In the genomic region with DNA sequence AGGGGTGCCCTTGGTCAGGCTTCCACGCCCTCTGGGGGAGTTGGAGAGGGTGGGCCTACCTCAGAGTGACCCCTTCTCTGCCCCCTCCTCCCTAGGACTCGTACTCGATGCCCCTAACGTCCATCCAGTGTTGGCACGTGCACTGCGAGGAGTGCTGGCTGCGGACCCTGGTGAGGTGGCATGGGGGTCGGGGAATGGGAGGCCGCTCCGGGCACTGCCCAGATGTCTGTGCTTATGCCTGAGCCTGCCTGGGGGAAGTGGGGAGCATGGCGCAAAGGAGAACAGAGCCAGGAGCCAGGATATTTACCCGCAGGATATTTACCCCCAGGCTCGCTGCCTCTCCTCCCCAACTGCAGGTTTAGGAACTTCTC, we compare ENCODE assay signal across 16 cellular contexts.
"Had no signal": no experiment of that assay in that cellular context is flagged by ENCODE, and none has a peak within 500 bp of the region (broad histone marks: within the 10 kb centered on the region; RNA-seq: fewer than 3 reads in every experiment).

No MANE protein-coding gene starts in this region.

- H3K9me3 ChIP-seq: right lobe of liver, SK-N-SH, spleen, testis, upper lobe of right lung had no signal

- DNase-seq: activated CD4-positive, alpha-beta memory T cell treated with anti-CD3 and anti-CD28 coated beads for 36 hours; activated CD8-positive, alpha-beta memory T cell treated with anti-CD3 and anti-CD28 coated beads, Interleukin-2, amount 10 ng/mL, durations not matched to agents 7 days and 5 days; activated naive CD4-positive, alpha-beta T cell treated with anti-CD3 and anti-CD28 coated beads, Interleukin-2, amount 50 U/mL, for 16 hours; activated T-cell treated with anti-CD3 and anti-CD28 coated beads, Interleukin-2, amount 50 U/mL, for 1 hour; central memory CD4-positive, alpha-beta T cell; effector memory CD4-positive, alpha-beta T cell; foreskin keratinocyte; mammary epithelial cell; spleen; testis; upper lobe of right lung had no signal

- H3K27ac ChIP-seq: foreskin keratinocyte, right lobe of liver, spleen, testis, upper lobe of right lung had no signal

- H3K4me1 ChIP-seq: foreskin keratinocyte, testis, upper lobe of right lung had no signal

- H3K9ac ChIP-seq: SK-N-SH had no signal

- H3K4me3 ChIP-seq: right lobe of liver, spleen, testis, upper lobe of right lung had no signal

- H3K27ac Mint-ChIP-seq: activated CD4-positive, alpha-beta memory T cell treated with anti-CD3 and anti-CD28 coated beads for 36 hours; activated CD8-positive, alpha-beta memory T cell treated with anti-CD3 and anti-CD28 coated beads, Interleukin-2, amount 10 ng/mL, durations not matched to agents 7 days and 5 days; natural killer cell treated with Interleukin-12 subunit alpha and Interleukin-12 subunit beta and Interleukin-15 and Interleukin-18, amount 100 ng/mL, for 72 hours; progenitor cell of endocrine pancreas; stimulated activated naive CD8-positive, alpha-beta T cell treated with anti-CD3 and anti-CD28 coated beads, Interleukin-15, Interleukin-2, amounts not matched to agents 100 ng/mL and 50 ng/mL, for 24 hours had no signal

- H3K4me3 Mint-ChIP-seq: activated CD4-positive, alpha-beta memory T cell treated with anti-CD3 and anti-CD28 coated beads for 36 hours; activated CD8-positive, alpha-beta memory T cell treated with anti-CD3 and anti-CD28 coated beads, Interleukin-2, amount 10 ng/mL, durations not matched to agents 7 days and 5 days; natural killer cell treated with Interleukin-12 subunit alpha and Interleukin-12 subunit beta and Interleukin-15 and Interleukin-18, amount 100 ng/mL, for 72 hours; stimulated activated naive CD8-positive, alpha-beta T cell treated with anti-CD3 and anti-CD28 coated beads, Interleukin-15, Interleukin-2, amounts not matched to agents 100 ng/mL and 50 ng/mL, for 24 hours had no signal

- H3K27me3 ChIP-seq: foreskin keratinocyte, right lobe of liver, spleen, testis, upper lobe of right lung had no signal

- H3K4me1 Mint-ChIP-seq: activated CD8-positive, alpha-beta memory T cell treated with anti-CD3 and anti-CD28 coated beads, Interleukin-2, amount 10 ng/mL, durations not matched to agents 7 days and 5 days had no signal

- H3K27me3 Mint-ChIP-seq: activated CD4-positive, alpha-beta memory T cell treated with anti-CD3 and anti-CD28 coated beads for 36 hours; activated CD8-positive, alpha-beta memory T cell treated with anti-CD3 and anti-CD28 coated beads, Interleukin-2, amount 10 ng/mL, durations not matched to agents 7 days and 5 days; natural killer cell treated with Interleukin-12 subunit alpha and Interleukin-12 subunit beta and Interleukin-15 and Interleukin-18, amount 100 ng/mL, for 72 hours; progenitor cell of endocrine pancreas; stimulated activated naive CD8-positive, alpha-beta T cell treated with anti-CD3 and anti-CD28 coated beads, Interleukin-15, Interleukin-2, amounts not matched to agents 100 ng/mL and 50 ng/mL, for 24 hours had no signal

- H3K9me3 Mint-ChIP-seq: activated CD4-positive, alpha-beta memory T cell treated with anti-CD3 and anti-CD28 coated beads for 36 hours; natural killer cell treated with Interleukin-12 subunit alpha and Interleukin-12 subunit beta and Interleukin-15 and Interleukin-18, amount 100 ng/mL, for 72 hours; stimulated activated naive CD8-positive, alpha-beta T cell treated with anti-CD3 and anti-CD28 coated beads, Interleukin-15, Interleukin-2, amounts not matched to agents 100 ng/mL and 50 ng/mL, for 24 hours had no signal

- ATAC-seq: activated CD8-positive, alpha-beta memory T cell treated with anti-CD3 and anti-CD28 coated beads, Interleukin-2, amount 10 ng/mL, durations not matched to agents 7 days and 5 days; foreskin keratinocyte; natural killer cell treated with Interleukin-12 subunit alpha and Interleukin-12 subunit beta and Interleukin-15 and Interleukin-18, amount 100 ng/mL, for 72 hours; upper lobe of right lung had no signal
